ENCODE assay signal across 9 cellular contexts in genomic region chr1:237851209-237851845, GRCh38.
DNase-seq lines count a peak whose midpoint lies in the region; ATAC-seq and TF ChIP-seq lines count a peak whose summit lies in the region.
"Had no signal": no experiment of that assay in that cellular context is flagged by ENCODE, and none has a peak within 500 bp of the region (broad histone marks: within the 10 kb centered on the region; RNA-seq: fewer than 3 reads in every experiment).

No MANE protein-coding gene starts in this region.

- peak; percentile 82 for ATAC-seq in HG03354 (IDR thresholded peaks at IDR 0.05; ENCODE audit: poor library complexity, severe bottlenecking, unreplicated experiment)
- ATAC-seq in GM19467 (IDR thresholded peaks at IDR 0.05; ENCODE audit: unreplicated experiment): no peak
- no peak for ATAC-seq in HG02981 (IDR thresholded peaks at IDR 0.05; ENCODE audit: unreplicated experiment)

- peak; percentile 97 for TF ChIP-seq CTCF in OCI-LY3 (IDR thresholded peaks at IDR 0.05; ENCODE audit: low read depth, low read length)
- peak; percentile 38 for TF ChIP-seq CTCF in cardiac fibroblast (IDR thresholded peaks at IDR 0.05; ENCODE audit: low read depth, low read length)
- peak; percentile 73 for TF ChIP-seq CTCF in nephron progenitor cell (IDR thresholded peaks at IDR 0.05)

- no peak overlapping the region; the same call in 1 of the 2 replicates for H2AFZ ChIP-seq in OCI-LY3 (ENCODE audit: low read depth, low read length)

- H3K27me3 ChIP-seq in OCI-LY3 (ENCODE audit: low read depth, low read length): no peaks in the 10 kb centered on the region

- H3K9ac ChIP-seq in OCI-LY3 (ENCODE audit: low read length): no peak overlapping the region

- H3K4me3 ChIP-seq in OCI-LY3 (ENCODE audit: low read length) (no peak overlapping the region), cardiac fibroblast (replicated peaks in 1 of 2; ENCODE audit: low read depth in 2 of 2, low read length in 2 of 2) (no peak overlapping the region)

- no peaks in the 10 kb centered on the region for H3K4me1 Mint-ChIP-seq in nephron progenitor cell
- H3K4me1 Mint-ChIP-seq: CD4-positive, CD25-positive, alpha-beta regulatory T cell had no signal

- no peaks in the 10 kb centered on the region for H3K36me3 ChIP-seq in OCI-LY3 (replicated peaks; ENCODE audit: low read depth, low read length)

- peak overlapping the region; percentile 38 for H3K4me2 ChIP-seq in OCI-LY3 (ENCODE audit: low read length)

- no peak overlapping the region for H3K27ac Mint-ChIP-seq in nephron progenitor cell
- H3K27ac Mint-ChIP-seq: CD4-positive, CD25-positive, alpha-beta regulatory T cell had no signal

- H3K27ac ChIP-seq in OCI-LY3 (ENCODE audit: low read length): no peak overlapping the region

- peaks cover 4% of the 10 kb centered on the region; the same call in 1 of the 2 replicates for H3K4me1 ChIP-seq in OCI-LY3 (ENCODE audit: low read length)

- DNase-seq in NCI-H524 (lab: John Stamatoyannopoulos, UW) (peak; percentile 9 to 49), NCI-H524 treated with DMSO at 0.1 percent for 48 hours (lab: John Stamatoyannopoulos, UW) (no peak), cardiac fibroblast (ENCODE audit: low read depth in 2 of 2) (peak; percentile 30 to 39), nephron progenitor cell (peak; percentile 78)

- no peaks in the 10 kb centered on the region for H3K9me3 ChIP-seq in OCI-LY3 (ENCODE audit: insufficient read depth, low read length)

- H3K27me3 Mint-ChIP-seq in nephron progenitor cell (ENCODE audit: low read depth, poor library complexity): peaks cover 4% of the 10 kb centered on the region
- H3K27me3 Mint-ChIP-seq: CD4-positive, CD25-positive, alpha-beta regulatory T cell had no signal

- no peaks in the 10 kb centered on the region for H3K9me3 Mint-ChIP-seq in nephron progenitor cell

- H3K4me3 Mint-ChIP-seq in nephron progenitor cell: no peak overlapping the region
- H3K4me3 Mint-ChIP-seq: CD4-positive, CD25-positive, alpha-beta regulatory T cell had no signal

- no peaks in the 10 kb centered on the region for H3K36me3 Mint-ChIP-seq in nephron progenitor cell (ENCODE audit: low read depth)
- H3K36me3 Mint-ChIP-seq: CD4-positive, CD25-positive, alpha-beta regulatory T cell had no signal

- no peaks in the 10 kb centered on the region for H4K20me1 ChIP-seq in OCI-LY3 (ENCODE audit: insufficient read depth, low read length)

- no peaks in the 10 kb centered on the region for H3K79me2 ChIP-seq in OCI-LY3 (ENCODE audit: low read length)

Comparison
In these comparisons a context has a peak if more than half of its experiments do, and no peak if none do; other contexts are left out.
1. CTCF ChIP-seq: peak in every context shown above with its lines; median percentile 97 in OCI-LY3; 73 in nephron progenitor cell; 38 in cardiac fibroblast.